ENCODE assay signal across 12 cellular contexts in genomic region chr3:60948488-60948887, GRCh38.
DNase-seq lines count a peak whose midpoint lies in the region; ATAC-seq and TF ChIP-seq lines count a peak whose summit lies in the region.
"Had no signal": no experiment of that assay in that cellular context is flagged by ENCODE, and none has a peak within 500 bp of the region (broad histone marks: within the 10 kb centered on the region; RNA-seq: fewer than 3 reads in every experiment).

No MANE protein-coding gene starts in this region.

- TF ChIP-seq EP300 in neural cell (conservative IDR thresholded peaks at IDR 0.05; ENCODE audit: poor library complexity, severe bottlenecking): no peak

- H3K4me3 ChIP-seq in DOHH2 (ENCODE audit: low read length) (no peak overlapping the region), neural cell (ENCODE audit: low read length) (no peak overlapping the region), lower leg skin (ENCODE audit: low read depth, poor library complexity, severe bottlenecking) (no peak overlapping the region)
- H3K4me3 ChIP-seq: K562 had no signal

- peaks cover 0 to 6% (median 1%) of the 10 kb centered on the region in 5 experiments for H3K9me3 Mint-ChIP-seq in brain

- H3K36me3 Mint-ChIP-seq in brain: no peaks in the 10 kb centered on the region
- H3K36me3 Mint-ChIP-seq: activated naive CD8-positive, alpha-beta T cell treated with anti-CD3 and anti-CD28 coated beads for 36 hours had no signal

- H3K9ac ChIP-seq in neural cell (ENCODE audit: low read length): no peak overlapping the region

- H3K4me1 ChIP-seq in DOHH2 (ENCODE audit: control insufficient read depth, low read length): no peaks in the 10 kb centered on the region

- peak in 2 of 3 experiments; percentile 32 to 56 for DNase-seq in NCI-H1417 (lab: John Stamatoyannopoulos, UW)
- DNase-seq in lower leg skin (ENCODE audit: low spot score in 2 of 2): no peak
- DNase-seq: activated naive CD8-positive, alpha-beta T cell treated with anti-CD3 and anti-CD28 coated beads for 36 hours; effector memory CD8-positive, alpha-beta T cell; NCI-H526 treated with DMSO at 0.1 percent for 48 hours; stimulated activated CD4-positive, alpha-beta T cell treated with anti-CD3 and anti-CD28 coated beads, Interleukin-12 subunit alpha, Interleukin-12 subunit beta, amount 100 ng/mL, for 4 hours had no signal

- no peak for ATAC-seq in GM21515 (IDR thresholded peaks at IDR 0.05; ENCODE audit: unreplicated experiment)
- ATAC-seq in GM21526 (IDR thresholded peaks at IDR 0.05; ENCODE audit: low FRiP score, unreplicated experiment): no peak
- ATAC-seq: effector memory CD8-positive, alpha-beta T cell; K562 had no signal

- no peak overlapping the region for H2AFZ ChIP-seq in neural cell (ENCODE audit: low read depth, low read length)

- no peaks in the 10 kb centered on the region for H3F3A ChIP-seq in DOHH2 (ENCODE audit: control insufficient read depth, insufficient read depth)
- no peaks in the 10 kb centered on the region for H3F3A ChIP-seq in neural cell (ENCODE audit: insufficient read depth, low read length, poor library complexity, severe bottlenecking)

- H3K4me3 Mint-ChIP-seq in brain: no peak overlapping the region
- H3K4me3 Mint-ChIP-seq: activated naive CD8-positive, alpha-beta T cell treated with anti-CD3 and anti-CD28 coated beads for 36 hours; effector memory CD8-positive, alpha-beta T cell had no signal

- H4K20me1 ChIP-seq in DOHH2 (ENCODE audit: control insufficient read depth, insufficient read depth, low read depth, low read length): no peaks in the 10 kb centered on the region
- no peaks in the 10 kb centered on the region for H4K20me1 ChIP-seq in neural cell (ENCODE audit: insufficient read depth)

- no peaks in the 10 kb centered on the region for H3K27me3 ChIP-seq in DOHH2 (ENCODE audit: control insufficient read depth, low read length)
- no peaks in the 10 kb centered on the region for H3K27me3 ChIP-seq in neural cell (ENCODE audit: insufficient read depth, low read depth, low read length)

- no peaks in the 10 kb centered on the region for H3K79me2 ChIP-seq in DOHH2 (ENCODE audit: control insufficient read depth, low read length)
- H3K79me2 ChIP-seq in neural cell (replicated peaks; ENCODE audit: insufficient read depth, low read length): no peaks in the 10 kb centered on the region

- intact Hi-C loops in lower leg skin (cut with DNase I; ENCODE audit: low total_unique reads): no loop called here

- no peak overlapping the region for H3K27ac Mint-ChIP-seq in brain
- H3K27ac Mint-ChIP-seq: activated naive CD8-positive, alpha-beta T cell treated with anti-CD3 and anti-CD28 coated beads for 36 hours; effector memory CD8-positive, alpha-beta T cell had no signal

- H3K9me2 ChIP-seq in DOHH2 (replicated peaks; ENCODE audit: control insufficient read depth, low read length): no peaks in the 10 kb centered on the region
- H3K9me2 ChIP-seq in neural cell (ENCODE audit: insufficient read depth, low read length): no peaks in the 10 kb centered on the region

- no peak for TF ChIP-seq RAD21 in neural cell (conservative IDR thresholded peaks at IDR 0.05)

- H3K4me2 ChIP-seq in DOHH2 (ENCODE audit: low read length) (no peak overlapping the region), neural cell (ENCODE audit: low read length) (no peak overlapping the region)

- peak; percentile 37 for TF ChIP-seq CTCF in DOHH2 (IDR thresholded peaks at IDR 0.05; ENCODE audit: low read depth, low read length, poor library complexity, severe bottlenecking)
- peak; percentile 47 to 51 for TF ChIP-seq CTCF in brain (conservative IDR thresholded peaks at IDR 0.05)
- peak; percentile 19 for TF ChIP-seq CTCF in neural cell (IDR thresholded peaks at IDR 0.05; ENCODE audit: poor library complexity, severe bottlenecking)
- TF ChIP-seq CTCF in lower leg skin (IDR thresholded peaks at IDR 0.05): no peak

- H3K4me1 Mint-ChIP-seq in brain: peaks cover 9% of the 10 kb centered on the region
- H3K4me1 Mint-ChIP-seq: activated naive CD8-positive, alpha-beta T cell treated with anti-CD3 and anti-CD28 coated beads for 36 hours had no signal

- no peak for TF ChIP-seq POLR2A in lower leg skin (IDR thresholded peaks at IDR 0.05)

- no peaks in the 10 kb centered on the region for H3K9me3 ChIP-seq in DOHH2 (ENCODE audit: control insufficient read depth, insufficient read depth, low read length)
- no peaks in the 10 kb centered on the region for H3K9me3 ChIP-seq in neural cell (ENCODE audit: low read length)

- H3K27ac ChIP-seq in DOHH2 (ENCODE audit: low read depth, low read length): no peak overlapping the region
- H3K27ac ChIP-seq in neural cell (ENCODE audit: low read length): no peak overlapping the region

- H3K27me3 Mint-ChIP-seq in brain: no peaks in the 10 kb centered on the region
- H3K27me3 Mint-ChIP-seq: activated naive CD8-positive, alpha-beta T cell treated with anti-CD3 and anti-CD28 coated beads for 36 hours; effector memory CD8-positive, alpha-beta T cell had no signal

- H3K36me3 ChIP-seq in DOHH2 (ENCODE audit: control insufficient read depth, low read length): no peaks in the 10 kb centered on the region
- H3K36me3 ChIP-seq in neural cell (ENCODE audit: insufficient read depth, low read length): no peaks in the 10 kb centered on the region

TF ChIP-seq in neural cell, 6 proteins besides CTCF, POLR2A, EP300 and RAD21:
- TF ChIP-seq REST (IDR thresholded peaks at IDR 0.05; ENCODE audit: borderline replicate concordance) (no peak), EZH2 (IDR thresholded peaks at IDR 0.05; ENCODE audit: borderline replicate concordance, insufficient read depth, low read length, poor library complexity, severe bottlenecking) (no peak), TAF1 (IDR thresholded peaks at IDR 0.05; ENCODE audit: low read depth) (no peak), MXI1 (conservative IDR thresholded peaks at IDR 0.05; ENCODE audit: poor library complexity, severe bottlenecking) (no peak), POLR2AphosphoS5 (IDR thresholded peaks at IDR 0.05) (no peak), SMC3 (conservative IDR thresholded peaks at IDR 0.05; ENCODE audit: poor library complexity) (no peak)
TF ChIP-seq in neural cell: peak in this region for 0.

Comparison
In these comparisons a context has a peak if more than half of its experiments do, and no peak if none do; other contexts are left out.
1. CTCF ChIP-seq: peak in DOHH2 (single experiment), brain (2 of 2) and neural cell (single experiment); none in lower leg skin (0 of 3).
2. DNase-seq: peak in NCI-H1417 (2 of 3); none in lower leg skin (0 of 2).